In the genomic region with DNA sequence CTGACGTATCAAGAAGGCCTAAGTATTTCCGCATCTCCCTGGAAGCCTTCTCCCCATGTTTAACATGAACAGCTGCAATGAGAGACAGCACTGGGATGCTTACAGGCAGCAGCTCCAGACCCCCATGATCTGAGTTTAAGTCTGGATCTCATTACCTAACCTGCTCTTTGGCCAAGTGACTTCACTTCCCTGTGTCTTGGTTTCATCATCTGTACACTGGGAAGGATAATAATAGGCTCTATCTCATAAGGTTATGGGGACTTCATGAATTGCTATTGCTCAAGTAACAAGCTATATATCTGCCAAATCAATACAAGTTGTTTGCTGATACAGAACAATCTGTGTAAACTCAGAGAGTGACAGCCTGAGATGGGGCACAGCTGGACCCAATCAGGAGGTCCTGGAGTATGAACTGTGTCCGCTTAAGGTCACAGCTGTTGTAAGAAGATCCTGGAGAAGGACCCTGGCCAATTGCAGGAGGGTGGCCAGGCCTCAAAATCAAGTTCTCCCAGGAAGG, we compare ENCODE assay signal across 1 cellular context.
TF ChIP-seq lines count a peak whose summit lies in the region.

No MANE protein-coding gene starts in this region.

TF ChIP-seq in SK-N-SH treated with all-trans-retinoic acid at 6 μM for 48 hours, 23 proteins besides CTCF, POLR2A, EP300 and RAD21 (continued from another document):
- TF ChIP-seq, protein P1, sequence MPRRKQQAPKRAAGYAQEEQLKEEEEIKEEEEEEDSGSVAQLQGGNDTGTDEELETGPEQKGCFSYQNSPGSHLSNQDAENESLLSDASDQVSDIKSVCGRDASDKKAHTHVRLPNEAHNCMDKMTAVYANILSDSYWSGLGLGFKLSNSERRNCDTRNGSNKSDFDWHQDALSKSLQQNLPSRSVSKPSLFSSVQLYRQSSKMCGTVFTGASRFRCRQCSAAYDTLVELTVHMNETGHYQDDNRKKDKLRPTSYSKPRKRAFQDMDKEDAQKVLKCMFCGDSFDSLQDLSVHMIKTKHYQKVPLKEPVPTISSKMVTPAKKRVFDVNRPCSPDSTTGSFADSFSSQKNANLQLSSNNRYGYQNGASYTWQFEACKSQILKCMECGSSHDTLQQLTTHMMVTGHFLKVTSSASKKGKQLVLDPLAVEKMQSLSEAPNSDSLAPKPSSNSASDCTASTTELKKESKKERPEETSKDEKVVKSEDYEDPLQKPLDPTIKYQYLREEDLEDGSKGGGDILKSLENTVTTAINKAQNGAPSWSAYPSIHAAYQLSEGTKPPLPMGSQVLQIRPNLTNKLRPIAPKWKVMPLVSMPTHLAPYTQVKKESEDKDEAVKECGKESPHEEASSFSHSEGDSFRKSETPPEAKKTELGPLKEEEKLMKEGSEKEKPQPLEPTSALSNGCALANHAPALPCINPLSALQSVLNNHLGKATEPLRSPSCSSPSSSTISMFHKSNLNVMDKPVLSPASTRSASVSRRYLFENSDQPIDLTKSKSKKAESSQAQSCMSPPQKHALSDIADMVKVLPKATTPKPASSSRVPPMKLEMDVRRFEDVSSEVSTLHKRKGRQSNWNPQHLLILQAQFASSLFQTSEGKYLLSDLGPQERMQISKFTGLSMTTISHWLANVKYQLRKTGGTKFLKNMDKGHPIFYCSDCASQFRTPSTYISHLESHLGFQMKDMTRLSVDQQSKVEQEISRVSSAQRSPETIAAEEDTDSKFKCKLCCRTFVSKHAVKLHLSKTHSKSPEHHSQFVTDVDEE (CRISPR knock-in tag; IDR thresholded peaks at IDR 0.05): no peak
- TF ChIP-seq ARNTL (CRISPR knock-in tag; IDR thresholded peaks at IDR 0.05; ENCODE audit: borderline replicate concordance, low read depth) (no peak), ZNF70 (CRISPR knock-in tag; IDR thresholded peaks at IDR 0.05) (no peak), PPARA (CRISPR knock-in tag; IDR thresholded peaks at IDR 0.05; ENCODE audit: borderline replicate concordance) (no peak), TOX (CRISPR knock-in tag; IDR thresholded peaks at IDR 0.05; ENCODE audit: borderline replicate concordance) (peak; percentile 86), ISL1 (CRISPR knock-in tag; IDR thresholded peaks at IDR 0.05) (no peak; the same call in 1 of the 2 replicates), ZNF565 (CRISPR knock-in tag; conservative IDR thresholded peaks at IDR 0.05; ENCODE audit: low read depth) (no peak), TCF4 (CRISPR knock-in tag; IDR thresholded peaks at IDR 0.05; ENCODE audit: borderline replicate concordance) (peak; percentile 19; the same call in 1 of the 2 replicates), ZFP30 (CRISPR knock-in tag; IDR thresholded peaks at IDR 0.05) (no peak)
- TF ChIP-seq, protein P2, sequence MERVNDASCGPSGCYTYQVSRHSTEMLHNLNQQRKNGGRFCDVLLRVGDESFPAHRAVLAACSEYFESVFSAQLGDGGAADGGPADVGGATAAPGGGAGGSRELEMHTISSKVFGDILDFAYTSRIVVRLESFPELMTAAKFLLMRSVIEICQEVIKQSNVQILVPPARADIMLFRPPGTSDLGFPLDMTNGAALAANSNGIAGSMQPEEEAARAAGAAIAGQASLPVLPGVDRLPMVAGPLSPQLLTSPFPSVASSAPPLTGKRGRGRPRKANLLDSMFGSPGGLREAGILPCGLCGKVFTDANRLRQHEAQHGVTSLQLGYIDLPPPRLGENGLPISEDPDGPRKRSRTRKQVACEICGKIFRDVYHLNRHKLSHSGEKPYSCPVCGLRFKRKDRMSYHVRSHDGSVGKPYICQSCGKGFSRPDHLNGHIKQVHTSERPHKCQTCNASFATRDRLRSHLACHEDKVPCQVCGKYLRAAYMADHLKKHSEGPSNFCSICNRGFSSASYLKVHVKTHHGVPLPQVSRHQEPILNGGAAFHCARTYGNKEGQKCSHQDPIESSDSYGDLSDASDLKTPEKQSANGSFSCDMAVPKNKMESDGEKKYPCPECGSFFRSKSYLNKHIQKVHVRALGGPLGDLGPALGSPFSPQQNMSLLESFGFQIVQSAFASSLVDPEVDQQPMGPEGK (CRISPR knock-in tag; IDR thresholded peaks at IDR 0.05; ENCODE audit: borderline replicate concordance): no peak
- TF ChIP-seq, protein P3, sequence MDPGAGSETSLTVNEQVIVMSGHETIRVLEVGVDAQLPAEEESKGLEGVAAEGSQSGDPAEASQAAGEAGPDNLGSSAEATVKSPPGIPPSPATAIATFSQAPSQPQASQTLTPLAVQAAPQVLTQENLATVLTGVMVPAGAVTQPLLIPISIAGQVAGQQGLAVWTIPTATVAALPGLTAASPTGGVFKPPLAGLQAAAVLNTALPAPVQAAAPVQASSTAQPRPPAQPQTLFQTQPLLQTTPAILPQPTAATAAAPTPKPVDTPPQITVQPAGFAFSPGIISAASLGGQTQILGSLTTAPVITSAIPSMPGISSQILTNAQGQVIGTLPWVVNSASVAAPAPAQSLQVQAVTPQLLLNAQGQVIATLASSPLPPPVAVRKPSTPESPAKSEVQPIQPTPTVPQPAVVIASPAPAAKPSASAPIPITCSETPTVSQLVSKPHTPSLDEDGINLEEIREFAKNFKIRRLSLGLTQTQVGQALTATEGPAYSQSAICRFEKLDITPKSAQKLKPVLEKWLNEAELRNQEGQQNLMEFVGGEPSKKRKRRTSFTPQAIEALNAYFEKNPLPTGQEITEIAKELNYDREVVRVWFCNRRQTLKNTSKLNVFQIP (CRISPR knock-in tag; IDR thresholded peaks at IDR 0.05; ENCODE audit: borderline replicate concordance, low read depth): no peak
